Comparison of ENCODE assay signal across 10 cellular contexts in genomic region chr11:15276616-15277015, GRCh38.
DNase-seq lines count a peak whose midpoint lies in the region; ATAC-seq and TF ChIP-seq lines count a peak whose summit lies in the region.
"Had no signal": no experiment of that assay in that cellular context is flagged by ENCODE, and none has a peak within 500 bp of the region (broad histone marks: within the 10 kb centered on the region; RNA-seq: fewer than 3 reads in every experiment).

No MANE protein-coding gene starts in this region.

- H3K36me3 Mint-ChIP-seq in mesothelial cell of epicardium = no peaks in the 10 kb centered on the region
- H3K36me3 Mint-ChIP-seq in activated CD8-positive, alpha-beta T cell treated with anti-CD3 and anti-CD28 coated beads for 36 hours (ENCODE audit: low read depth) = no peaks in the 10 kb centered on the region
- H3K36me3 Mint-ChIP-seq: activated naive CD8-positive, alpha-beta T cell treated with anti-CD3 and anti-CD28 coated beads, Interleukin-2, amount 10 ng/mL, durations not matched to agents 7 days and 5 days had no signal

- TF ChIP-seq CTCF in LNCAP (IDR thresholded peaks at IDR 0.05) (peak; percentile 33; the same call in 1 of the 2 replicates), VCaP (conservative IDR thresholded peaks at IDR 0.05) (peak; percentile 45), mesothelial cell of epicardium (IDR thresholded peaks at IDR 0.05; ENCODE audit: unreplicated experiment) (peak; percentile 43), mucosa of descending colon (IDR thresholded peaks at IDR 0.05) (no peak)
- no peak for TF ChIP-seq CTCF in activated CD8-positive, alpha-beta T cell treated with anti-CD3 and anti-CD28 coated beads for 36 hours (IDR thresholded peaks at IDR 0.05)

- intact Hi-C loops in mucosa of descending colon (cut with DNase I, micrococcal nuclease) = no loop called here
- intact Hi-C loops in activated CD8-positive, alpha-beta T cell treated with anti-CD3 and anti-CD28 coated beads for 36 hours (cut with micrococcal nuclease) = no loop called here

- CTCF ChIA-PET in activated CD8-positive, alpha-beta T cell treated with anti-CD3 and anti-CD28 coated beads for 36 hours (lab: Charles Lee) = no interaction called here

- H3K4me1 ChIP-seq in mucosa of descending colon (ENCODE audit: low read depth) = no peaks in the 10 kb centered on the region

- POLR2A ChIA-PET in activated CD8-positive, alpha-beta T cell treated with anti-CD3 and anti-CD28 coated beads for 36 hours (lab: Charles Lee) = no interaction called here

- no peak overlapping the region for H3K4me3 ChIP-seq in mucosa of descending colon

- H3K27ac ChIP-seq in VCaP = no peak overlapping the region

- peaks cover 1% of the 10 kb centered on the region for H3K27me3 Mint-ChIP-seq in mesothelial cell of epicardium (ENCODE audit: low read depth)
- peaks cover 18% of the 10 kb centered on the region for H3K27me3 Mint-ChIP-seq in activated CD8-positive, alpha-beta T cell treated with anti-CD3 and anti-CD28 coated beads for 36 hours

- H3K9me3 Mint-ChIP-seq in mesothelial cell of epicardium = no peaks in the 10 kb centered on the region
- H3K9me3 Mint-ChIP-seq in activated CD8-positive, alpha-beta T cell treated with anti-CD3 and anti-CD28 coated beads for 36 hours = no peaks in the 10 kb centered on the region
- H3K9me3 Mint-ChIP-seq: activated naive CD8-positive, alpha-beta T cell treated with anti-CD3 and anti-CD28 coated beads, Interleukin-2, amount 10 ng/mL, durations not matched to agents 7 days and 5 days had no signal

- H3K27ac Mint-ChIP-seq in mesothelial cell of epicardium = no peak overlapping the region
- H3K27ac Mint-ChIP-seq in activated CD8-positive, alpha-beta T cell treated with anti-CD3 and anti-CD28 coated beads for 36 hours = no peak overlapping the region
- H3K27ac Mint-ChIP-seq: activated naive CD8-positive, alpha-beta T cell treated with anti-CD3 and anti-CD28 coated beads, Interleukin-2, amount 10 ng/mL, durations not matched to agents 7 days and 5 days had no signal

- no peaks in the 10 kb centered on the region for H3K9me3 ChIP-seq in mucosa of descending colon

- peaks cover 5% of the 10 kb centered on the region for H3K4me1 Mint-ChIP-seq in mesothelial cell of epicardium
- H3K4me1 Mint-ChIP-seq in activated CD8-positive, alpha-beta T cell treated with anti-CD3 and anti-CD28 coated beads for 36 hours (ENCODE audit: low read depth) = no peaks in the 10 kb centered on the region
- H3K4me1 Mint-ChIP-seq: activated naive CD8-positive, alpha-beta T cell treated with anti-CD3 and anti-CD28 coated beads, Interleukin-2, amount 10 ng/mL, durations not matched to agents 7 days and 5 days had no signal

- ATAC-seq in mucosa of descending colon = no peak
- no peak for ATAC-seq in activated CD8-positive, alpha-beta T cell treated with anti-CD3 and anti-CD28 coated beads for 36 hours

- H3K36me3 ChIP-seq in mucosa of descending colon (ENCODE audit: low read depth) = no peaks in the 10 kb centered on the region

- no peak overlapping the region for H3K4me3 Mint-ChIP-seq in mesothelial cell of epicardium
- H3K4me3 Mint-ChIP-seq in activated CD8-positive, alpha-beta T cell treated with anti-CD3 and anti-CD28 coated beads for 36 hours = no peak overlapping the region
- H3K4me3 Mint-ChIP-seq: activated naive CD8-positive, alpha-beta T cell treated with anti-CD3 and anti-CD28 coated beads, Interleukin-2, amount 10 ng/mL, durations not matched to agents 7 days and 5 days had no signal

- DNase-seq in DMS79 treated with DMSO at 0.1 percent for 48 hours (lab: John Stamatoyannopoulos, UW) = peak; percentile 72
- no peak for DNase-seq in mesothelial cell of epicardium (ENCODE audit: low spot score in 2 of 2, unreplicated experiment in 2 of 2)
- no peak for DNase-seq in mucosa of descending colon
- no peak for DNase-seq in activated CD8-positive, alpha-beta T cell treated with anti-CD3 and anti-CD28 coated beads for 36 hours
- DNase-seq in SKM-1 (lab: John Stamatoyannopoulos, UW; ENCODE audit: unreplicated experiment) = no peak
- no peak for DNase-seq in NCI-H2029 (lab: John Stamatoyannopoulos, UW)
- DNase-seq: activated naive CD8-positive, alpha-beta T cell treated with anti-CD3 and anti-CD28 coated beads, Interleukin-2, amount 10 ng/mL, durations not matched to agents 7 days and 5 days; stimulated activated CD4-positive, alpha-beta T cell treated with anti-CD3 and anti-CD28 coated beads, Interleukin-12 subunit alpha, Interleukin-12 subunit beta, amount 100 ng/mL, for 4 hours had no signal

Comparison
In these comparisons a context has a peak if more than half of its experiments do, and no peak if none do; other contexts are left out.
1. CTCF ChIP-seq: peak in LNCAP (single experiment), VCaP (single experiment) and mesothelial cell of epicardium (single experiment); none in mucosa of descending colon (single experiment) and activated CD8-positive, alpha-beta T cell treated with anti-CD3 and anti-CD28 coated beads for 36 hours (single experiment).